9 cellular contexts compared by ENCODE assay signal in the genomic region with DNA sequence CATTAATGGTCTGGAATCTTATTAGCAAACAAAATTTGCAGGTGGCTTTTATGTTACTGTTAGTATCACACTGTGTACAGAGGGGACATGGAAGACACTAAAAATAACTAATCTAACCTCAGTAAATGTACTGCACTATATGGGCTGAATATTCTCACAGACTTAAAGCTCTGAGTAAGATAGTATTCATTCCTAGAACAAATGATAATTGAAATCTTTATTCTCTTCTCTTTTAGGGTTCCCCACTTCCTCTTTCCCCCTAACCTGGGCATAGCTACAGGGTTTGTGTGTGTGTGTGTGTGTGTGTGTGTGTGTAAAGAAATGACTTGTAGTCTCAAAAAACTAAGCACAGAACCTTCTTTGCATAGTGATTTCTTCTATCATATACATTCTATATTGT. TPM values are rescaled to one million over a fixed set of nuclear protein-coding genes. Genes with fewer than 3 reads are reported as not detected.
DNase-seq lines count a peak whose midpoint lies in the region; ATAC-seq and TF ChIP-seq lines count a peak whose summit lies in the region.
"Had no signal": no experiment of that assay in that cellular context is flagged by ENCODE, and none has a peak within 500 bp of the region (broad histone marks: within the 10 kb centered on the region; RNA-seq: fewer than 3 reads in every experiment).

No MANE protein-coding gene starts in this region.

- H3K27me3 Mint-ChIP-seq in activated naive CD8-positive, alpha-beta T cell treated with anti-CD3 and anti-CD28 coated beads, Interleukin-2, amount 50 U/mL, for 24 hours, result no peaks in the 10 kb centered on the region

- H3K36me3 ChIP-seq in esophagus squamous epithelium (no peaks in the 10 kb centered on the region), mesendoderm (ENCODE audit: control insufficient read depth, insufficient read depth, low read length) (no peaks in the 10 kb centered on the region)

- H3K27ac ChIP-seq in esophagus squamous epithelium, result peak overlapping the region; percentile 63 to 88 (median 84)
- H3K27ac ChIP-seq in mesendoderm (ENCODE audit: low read depth, low read length), result no peak overlapping the region

- no peak overlapping the region for H3K27ac Mint-ChIP-seq in activated naive CD8-positive, alpha-beta T cell treated with anti-CD3 and anti-CD28 coated beads, Interleukin-2, amount 50 U/mL, for 24 hours
- H3K27ac Mint-ChIP-seq: natural killer cell had no signal

- no peak overlapping the region for H3K56ac ChIP-seq in mesendoderm (ENCODE audit: low read length)

- peaks cover 7 to 35% (median 17%) of the 10 kb centered on the region in 3 donors for H3K4me1 ChIP-seq in esophagus squamous epithelium
- no peaks in the 10 kb centered on the region for H3K4me1 ChIP-seq in mesendoderm (ENCODE audit: control insufficient read depth, low read depth, low read length)

- no peaks in the 10 kb centered on the region for H3K9me3 Mint-ChIP-seq in activated naive CD8-positive, alpha-beta T cell treated with anti-CD3 and anti-CD28 coated beads, Interleukin-2, amount 50 U/mL, for 24 hours
- H3K9me3 Mint-ChIP-seq: natural killer cell had no signal

- no peak overlapping the region for H3K4ac ChIP-seq in mesendoderm (ENCODE audit: low read depth, low read length)

- no peak overlapping the region for H2BK15ac ChIP-seq in mesendoderm (replicated peaks; ENCODE audit: low read depth)

- H3K4me2 ChIP-seq in mesendoderm (ENCODE audit: low read length), result no peak overlapping the region

- no peak overlapping the region for H3K4me3 ChIP-seq in esophagus squamous epithelium
- H3K4me3 ChIP-seq in foreskin fibroblast (ENCODE audit: low read depth in 1 of 2, low read length in 2 of 2), result no peak overlapping the region
- H3K4me3 ChIP-seq in mesendoderm (ENCODE audit: low read length), result no peak overlapping the region

- intact Hi-C loops in Right ventricle myocardium superior (cut with DNase I) (no loop called here), cardiac septum (cut with DNase I) (no loop called here), esophagus squamous epithelium (cut with DNase I) (no loop called here)

- H2BK5ac ChIP-seq in mesendoderm (ENCODE audit: low read length), result no peak overlapping the region

- ATAC-seq in Right ventricle myocardium superior (ENCODE audit: poor library complexity), result peak; percentile 42
- peak; percentile 65 for ATAC-seq in HG03280 (IDR thresholded peaks at IDR 0.05; ENCODE audit: unreplicated experiment)
- no peak for ATAC-seq in activated naive CD8-positive, alpha-beta T cell treated with anti-CD3 and anti-CD28 coated beads, Interleukin-2, amount 50 U/mL, for 24 hours

- H3K23ac ChIP-seq in mesendoderm (ENCODE audit: low read length), result no peak overlapping the region

- H3K4me1 Mint-ChIP-seq in activated naive CD8-positive, alpha-beta T cell treated with anti-CD3 and anti-CD28 coated beads, Interleukin-2, amount 50 U/mL, for 24 hours, result no peaks in the 10 kb centered on the region
- H3K4me1 Mint-ChIP-seq: natural killer cell had no signal

- no peak overlapping the region for H4K5ac ChIP-seq in mesendoderm (ENCODE audit: low read length)

- TF ChIP-seq CTCF in esophagus squamous epithelium (IDR thresholded peaks at IDR 0.05) (no peak), foreskin fibroblast (IDR thresholded peaks at IDR 0.05; ENCODE audit: low read depth, low read length) (no peak)

- H3K27me3 ChIP-seq in esophagus squamous epithelium, result no peaks in the 10 kb centered on the region
- H3K27me3 ChIP-seq in mesendoderm (ENCODE audit: insufficient read depth, low read length, poor library complexity), result no peaks in the 10 kb centered on the region

- no peaks in the 10 kb centered on the region for H3K36me3 Mint-ChIP-seq in activated naive CD8-positive, alpha-beta T cell treated with anti-CD3 and anti-CD28 coated beads, Interleukin-2, amount 50 U/mL, for 24 hours (ENCODE audit: low read depth)
- H3K36me3 Mint-ChIP-seq: natural killer cell had no signal

- no peak overlapping the region for H3K18ac ChIP-seq in mesendoderm (ENCODE audit: low read length)

- no peak overlapping the region for H4K8ac ChIP-seq in mesendoderm (ENCODE audit: low read depth, low read length)

- DNase-seq in Right ventricle myocardium superior (no peak), cardiac septum (ENCODE audit: low spot score) (no peak), esophagus squamous epithelium (lab: John Stamatoyannopoulos, UW) (no peak), foreskin fibroblast (no peak), GOT3 (lab: John Stamatoyannopoulos, UW) (no peak), mesendoderm (no peak)
- DNase-seq in activated naive CD8-positive, alpha-beta T cell treated with anti-CD3 and anti-CD28 coated beads, Interleukin-2, amount 50 U/mL, for 24 hours, result no peak
- DNase-seq: natural killer cell had no signal

- no peaks in the 10 kb centered on the region for H3K79me2 ChIP-seq in mesendoderm (ENCODE audit: control insufficient read depth, insufficient read depth, low read length)

- H2AK5ac ChIP-seq in mesendoderm (ENCODE audit: low read length), result no peak overlapping the region

- no peak overlapping the region for H2BK120ac ChIP-seq in mesendoderm (ENCODE audit: low read depth, low read length)

- H3K4me3 Mint-ChIP-seq in activated naive CD8-positive, alpha-beta T cell treated with anti-CD3 and anti-CD28 coated beads, Interleukin-2, amount 50 U/mL, for 24 hours, result no peak overlapping the region
- H3K4me3 Mint-ChIP-seq: natural killer cell had no signal

- H3K9ac ChIP-seq in mesendoderm (ENCODE audit: low read length), result no peak overlapping the region

- no peaks in the 10 kb centered on the region for H3K79me1 ChIP-seq in mesendoderm (ENCODE audit: low read length)

- no peak for TF ChIP-seq POLR2A in esophagus squamous epithelium (IDR thresholded peaks at IDR 0.05)

- no peaks in the 10 kb centered on the region for H3K9me3 ChIP-seq in esophagus squamous epithelium

RNA-seq across cellular contexts. Expression of gene HECTD1, which starts 21.4 kb away (rescaled TPM):
- 145 TPM for total RNA-seq in Right ventricle myocardium superior
- total RNA-seq in cardiac septum, result 158 TPM
- total RNA-seq in esophagus squamous epithelium, result 100 to 1,000 TPM; 175 to 250 (median 194) TPM
- polyA plus RNA-seq in mesendoderm (2013, experiment 1 of 2), result 41.3 TPM
- 41.1 TPM for polyA plus RNA-seq in mesendoderm (2013, experiment 2 of 2)
